ENCODE assay signal across 13 cellular contexts in genomic region chr17:38889745-38890409, GRCh38. TPM values are rescaled to one million over a fixed set of nuclear protein-coding genes. Genes with fewer than 3 reads are reported as not detected.
A peak's percentile ranks its signal among the peaks of the same experiment; 100 is the strongest.
DNase-seq lines count a peak whose midpoint lies in the region; ATAC-seq, FAIRE-seq and TF ChIP-seq lines count a peak whose summit lies in the region.
"Had no signal": no experiment of that assay in that cellular context is flagged by ENCODE, and none has a peak within 500 bp of the region (broad histone marks: within the 10 kb centered on the region; RNA-seq: fewer than 3 reads in every experiment).

No MANE protein-coding gene starts in this region.

- H3K9me3 ChIP-seq in A549 = no peaks in the 10 kb centered on the region
- H3K9me3 ChIP-seq in CD8-positive, alpha-beta memory T cell (ENCODE audit: low read length) = no peaks in the 10 kb centered on the region

- TF ChIP-seq CTCF in A549 (IDR thresholded peaks at IDR 0.05) = no peak

- DNase-seq in A549 (ENCODE audit: low read depth in 1 of 2, low spot score in 1 of 2) (no peak), naive B cell (no peak), NAMALWA (ENCODE audit: low spot score) (no peak), SKM-1 (lab: John Stamatoyannopoulos, UW; ENCODE audit: unreplicated experiment) (no peak)
- no peak for DNase-seq in CD8-positive, alpha-beta memory T cell
- no peak for DNase-seq in activated T-helper 1 cell treated with anti-CD3 and anti-CD28 coated beads, Interleukin-12 subunit alpha, Interleukin-12 subunit beta, Interleukin-2, Interleukin-4 antibody, amounts not matched to agents 30 ng/mL and 10 ng/mL and 1 ng/mL, durations not matched to agents 14 hours and 24 hours and 36 hours (ENCODE audit: low spot score)
- DNase-seq: effector CD8-positive, alpha-beta T cell; foreskin fibroblast; NCI-H187 treated with DMSO at 0.1 percent for 48 hours; NCI-H69 had no signal

- peaks cover 0 to 83% (median 9%) of the 10 kb centered on the region in 3 donors for H3K36me3 Mint-ChIP-seq in CD8-positive, alpha-beta memory T cell
- H3K36me3 Mint-ChIP-seq in activated T-helper 1 cell treated with anti-CD3 and anti-CD28 coated beads, Interleukin-12 subunit alpha, Interleukin-12 subunit beta, Interleukin-2, Interleukin-4 antibody, amounts not matched to agents 30 ng/mL and 10 ng/mL and 1 ng/mL, durations not matched to agents 14 hours and 24 hours and 36 hours (ENCODE audit: low read depth) = peaks cover 40% of the 10 kb centered on the region
- no peaks in the 10 kb centered on the region for H3K36me3 Mint-ChIP-seq in naive B cell

- H3K36me3 ChIP-seq in CD8-positive, alpha-beta memory T cell (ENCODE audit: insufficient read depth, low read length) = peaks cover 25% of the 10 kb centered on the region

- TF ChIP-seq POLR2A in A549 (IDR thresholded peaks at IDR 0.05; ENCODE audit: low read length) = no peak

- WGBS in A549 (ENCODE audit: missing lambda C conversion rate) = 84% methylated on average over 12 of the region's 12 CpGs

- peaks cover 87 to 96% (median 96%) of the 10 kb centered on the region in 3 donors for H3K4me1 Mint-ChIP-seq in CD8-positive, alpha-beta memory T cell
- peaks cover 72% of the 10 kb centered on the region for H3K4me1 Mint-ChIP-seq in activated T-helper 1 cell treated with anti-CD3 and anti-CD28 coated beads, Interleukin-12 subunit alpha, Interleukin-12 subunit beta, Interleukin-2, Interleukin-4 antibody, amounts not matched to agents 30 ng/mL and 10 ng/mL and 1 ng/mL, durations not matched to agents 14 hours and 24 hours and 36 hours (ENCODE audit: low read depth)
- peaks cover 33 to 42% (median 38%) of the 10 kb centered on the region in 3 donors for H3K4me1 Mint-ChIP-seq in naive B cell

- no peak overlapping the region for H3K4me2 ChIP-seq in A549

- no peaks in the 10 kb centered on the region for H3K9me3 Mint-ChIP-seq in CD8-positive, alpha-beta memory T cell
- H3K9me3 Mint-ChIP-seq in activated T-helper 1 cell treated with anti-CD3 and anti-CD28 coated beads, Interleukin-12 subunit alpha, Interleukin-12 subunit beta, Interleukin-2, Interleukin-4 antibody, amounts not matched to agents 30 ng/mL and 10 ng/mL and 1 ng/mL, durations not matched to agents 14 hours and 24 hours and 36 hours = no peaks in the 10 kb centered on the region
- no peaks in the 10 kb centered on the region for H3K9me3 Mint-ChIP-seq in naive B cell

- peak overlapping the region; percentile 85 to 99 (median 93) for H3K27ac Mint-ChIP-seq in CD8-positive, alpha-beta memory T cell
- H3K27ac Mint-ChIP-seq in activated T-helper 1 cell treated with anti-CD3 and anti-CD28 coated beads, Interleukin-12 subunit alpha, Interleukin-12 subunit beta, Interleukin-2, Interleukin-4 antibody, amounts not matched to agents 30 ng/mL and 10 ng/mL and 1 ng/mL, durations not matched to agents 14 hours and 24 hours and 36 hours = peak overlapping the region; percentile 81
- peak overlapping the region; percentile 21 to 85 (median 76) for H3K27ac Mint-ChIP-seq in naive B cell

- no peak for TF ChIP-seq RAD21 in A549 (conservative IDR thresholded peaks at IDR 0.05 in 1 of 2, IDR thresholded peaks at IDR 0.05 in 1 of 2)

- H3K4me3 ChIP-seq in A549 = no peak overlapping the region
- H3K4me3 ChIP-seq in CD8-positive, alpha-beta memory T cell (ENCODE audit: low read length) = peak overlapping the region; percentile 0

- H3K4me3 Mint-ChIP-seq in CD8-positive, alpha-beta memory T cell = peak overlapping the region; percentile 48 to 78 (median 63)
- peak overlapping the region; percentile 46 for H3K4me3 Mint-ChIP-seq in activated T-helper 1 cell treated with anti-CD3 and anti-CD28 coated beads, Interleukin-12 subunit alpha, Interleukin-12 subunit beta, Interleukin-2, Interleukin-4 antibody, amounts not matched to agents 30 ng/mL and 10 ng/mL and 1 ng/mL, durations not matched to agents 14 hours and 24 hours and 36 hours
- peak overlapping the region in 1 of 8 donors; percentile 6 for H3K4me3 Mint-ChIP-seq in naive B cell

- no peaks in the 10 kb centered on the region for H3K27me3 ChIP-seq in CD8-positive, alpha-beta memory T cell (ENCODE audit: insufficient read depth, low read length, poor library complexity, severe bottlenecking)

- CTCF ChIA-PET in A549 (lab: Yijun Ruan, JAX) = interaction anchor here (0.9 to 1.6 kb wide), 3 partner anchors 19 to 93 kb away, joined by 3 to 4 read pairs (median 3); no protein-coding TSS in a partner anchor
- CTCF ChIA-PET in CD8-positive, alpha-beta memory T cell (lab: Charles Lee) = interaction anchor here (1.2 to 1.5 kb wide), 2 partner anchors 14 to 275 kb away, joined by 3 read pairs; no protein-coding TSS in a partner anchor

- POLR2A ChIA-PET in A549 (lab: Yijun Ruan, JAX) = no interaction called here
- POLR2A ChIA-PET in CD8-positive, alpha-beta memory T cell (lab: Charles Lee) = interaction anchor here (1.1 to 1.4 kb wide), 2 partner anchors 17 to 19 kb away, joined by 3 to 4 read pairs; no protein-coding TSS in a partner anchor

- no peaks in the 10 kb centered on the region for H3K27me3 Mint-ChIP-seq in CD8-positive, alpha-beta memory T cell
- no peaks in the 10 kb centered on the region for H3K27me3 Mint-ChIP-seq in activated T-helper 1 cell treated with anti-CD3 and anti-CD28 coated beads, Interleukin-12 subunit alpha, Interleukin-12 subunit beta, Interleukin-2, Interleukin-4 antibody, amounts not matched to agents 30 ng/mL and 10 ng/mL and 1 ng/mL, durations not matched to agents 14 hours and 24 hours and 36 hours (ENCODE audit: insufficient read depth)
- H3K27me3 Mint-ChIP-seq in naive B cell = no peaks in the 10 kb centered on the region

- peaks cover 45% of the 10 kb centered on the region for H3K4me1 ChIP-seq in A549
- H3K4me1 ChIP-seq in CD8-positive, alpha-beta memory T cell (ENCODE audit: insufficient read depth, low read length) = peaks cover 93% of the 10 kb centered on the region

- no peak for FAIRE-seq in A549 (lab: Jason Lieb, UNC)
- FAIRE-seq: GM19239 had no signal

- intact Hi-C loops in activated T-helper 1 cell treated with anti-CD3 and anti-CD28 coated beads, Interleukin-12 subunit alpha, Interleukin-12 subunit beta, Interleukin-2, Interleukin-4 antibody, amounts not matched to agents 30 ng/mL and 10 ng/mL and 1 ng/mL, durations not matched to agents 14 hours and 24 hours and 36 hours (cut with micrococcal nuclease) = no loop called here

- ATAC-seq in A549 = no peak
- no peak for ATAC-seq in naive B cell (ENCODE audit: low read depth in 2 of 2)
- no peak for ATAC-seq in esophagus mucosa
- ATAC-seq in HG03280 (IDR thresholded peaks at IDR 0.05; ENCODE audit: unreplicated experiment) = no peak

- no peak for TF ChIP-seq EP300 in A549 (IDR thresholded peaks at IDR 0.05)

- peak overlapping the region in 1 of 2 experiments; percentile 12; a peak in 2 of 6 replicates for H3K27ac ChIP-seq in A549
- no peak overlapping the region for H3K27ac ChIP-seq in CD8-positive, alpha-beta memory T cell (ENCODE audit: low read depth, low read length)

TF ChIP-seq in A549, 52 proteins besides CTCF, POLR2A, EP300 and RAD21:
- TF ChIP-seq ZFP36 (IDR thresholded peaks at IDR 0.05; ENCODE audit: borderline replicate concordance, partially characterized antibody) (peak; percentile 85), USF2 (IDR thresholded peaks at IDR 0.05) (no peak)

RNA-seq across cellular contexts. Expression of gene LASP1, which starts 20.0 kb away (rescaled TPM):
- polyA plus RNA-seq in A549 (2011; rRNA removed) (145 and 152 TPM in 2 replicates), A549 (2017; fragmentation: RNase III; extraction: RNeasy Plus Mini Kit Qiagen cat#74134 plus additional on column Dnase treatment) (281 to 312 TPM (median 287 TPM) in 3 replicates), naive B cell (ENCODE audit: low read depth in 6 of 6) (10 to 100 TPM; 28.4 to 47.4 (median 41.8) TPM)
- polyA plus RNA-seq in A549 (2012; cell fraction: cytosol; rRNA removed) = 201 and 252 TPM in 2 replicates
- polyA plus RNA-seq in A549 (2012; cell fraction: nucleus; rRNA removed) = 247 and 316 TPM in 2 replicates
- polyA minus RNA-seq in A549 (2011; rRNA and poly(A)+ RNA removed) = 197 TPM in 2 replicates
- 100 to 1,000 TPM; 128 to 135 TPM for total RNA-seq in CD8-positive, alpha-beta memory T cell
- 76.1 TPM for polyA plus RNA-seq in CD8-positive, alpha-beta memory T cell
- 133 and 135 TPM in 2 replicates for total RNA-seq in activated T-helper 1 cell treated with anti-CD3 and anti-CD28 coated beads, Interleukin-12 subunit alpha, Interleukin-12 subunit beta, Interleukin-2, Interleukin-4 antibody, amounts not matched to agents 30 ng/mL and 10 ng/mL and 1 ng/mL, durations not matched to agents 14 hours and 24 hours and 36 hours
- 50.0 TPM for total RNA-seq in esophagus mucosa

RNA-seq across cellular contexts. Expression of gene RPL23, which starts 36.4 kb away (rescaled TPM):
- polyA plus RNA-seq in A549 (2011; rRNA removed) (2,297 and 2,715 TPM in 2 replicates), A549 (2017; fragmentation: RNase III; extraction: RNeasy Plus Mini Kit Qiagen cat#74134 plus additional on column Dnase treatment) (2,814 to 3,171 TPM (median 2,969 TPM) in 3 replicates), naive B cell (ENCODE audit: low read depth in 6 of 6) (1,000 to 10,000 TPM in 5 of 6 donors, 100 to 1,000 TPM in 1; 798 to 1,720 (median 1,485) TPM)
- polyA plus RNA-seq in A549 (2012; cell fraction: cytosol; rRNA removed) = 1,824 and 2,393 TPM in 2 replicates
- 368 and 737 TPM in 2 replicates for polyA plus RNA-seq in A549 (2012; cell fraction: nucleus; rRNA removed)
- 307 and 414 TPM in 2 replicates for polyA minus RNA-seq in A549 (2011; rRNA and poly(A)+ RNA removed)
- 1,000 to 10,000 TPM; 1,857 to 1,911 TPM for total RNA-seq in CD8-positive, alpha-beta memory T cell
- polyA plus RNA-seq in CD8-positive, alpha-beta memory T cell = 1,010 TPM
- total RNA-seq in activated T-helper 1 cell treated with anti-CD3 and anti-CD28 coated beads, Interleukin-12 subunit alpha, Interleukin-12 subunit beta, Interleukin-2, Interleukin-4 antibody, amounts not matched to agents 30 ng/mL and 10 ng/mL and 1 ng/mL, durations not matched to agents 14 hours and 24 hours and 36 hours = 1,847 and 1,871 TPM in 2 replicates
- total RNA-seq in esophagus mucosa = 1,222 TPM
